ENCODE assay signal across 11 cellular contexts in genomic region chr11:63851354-63851753, GRCh38. TPM values are rescaled to one million over a fixed set of nuclear protein-coding genes. Genes with fewer than 3 reads are reported as not detected.
A peak's percentile ranks its signal among the peaks of the same experiment; 100 is the strongest.
DNase-seq lines count a peak whose midpoint lies in the region; ATAC-seq and TF ChIP-seq lines count a peak whose summit lies in the region.
"Had no signal": no experiment of that assay in that cellular context is flagged by ENCODE, and none has a peak within 500 bp of the region (broad histone marks: within the 10 kb centered on the region; RNA-seq: fewer than 3 reads in every experiment).

No MANE protein-coding gene starts in this region.

- no peak overlapping the region for H2AK5ac ChIP-seq in trophoblast cell (ENCODE audit: low read length)

- H3K27me3 ChIP-seq in CD8-positive, alpha-beta T cell (ENCODE audit: insufficient read depth, low read length): no peaks in the 10 kb centered on the region
- H3K27me3 ChIP-seq in OCI-LY3 (ENCODE audit: low read depth, low read length) (no peaks in the 10 kb centered on the region), colonic mucosa (no peaks in the 10 kb centered on the region), trophoblast cell (ENCODE audit: insufficient read depth, low read length) (no peaks in the 10 kb centered on the region), heart left ventricle (no peaks in the 10 kb centered on the region)

- no peak overlapping the region for H2BK5ac ChIP-seq in trophoblast cell (ENCODE audit: low read depth, low read length, poor library complexity)

- POLR2A ChIA-PET in CD8-positive, alpha-beta T cell (lab: Charles Lee): no interaction called here

- peaks cover 8% of the 10 kb centered on the region for H3K79me1 ChIP-seq in trophoblast cell (ENCODE audit: low read length)

- H3K4me1 ChIP-seq in CD8-positive, alpha-beta T cell (ENCODE audit: insufficient read depth, low read length): peaks cover 48% of the 10 kb centered on the region
- H3K4me1 ChIP-seq in OCI-LY3 (ENCODE audit: low read length) (peaks cover 10% of the 10 kb centered on the region), colonic mucosa (peaks cover 17% of the 10 kb centered on the region), trophoblast cell (ENCODE audit: control insufficient read depth in 1 of 2, insufficient read depth in 2 of 2, low read length in 2 of 2) (peaks cover 18 to 25% of the 10 kb centered on the region in 2 experiments), heart left ventricle (peaks cover 0 to 78% (median 26%) of the 10 kb centered on the region in 12 donors)

- peak overlapping the region; percentile 78 for H3K4ac ChIP-seq in trophoblast cell (ENCODE audit: low read depth, low read length)

- peaks cover 57% of the 10 kb centered on the region for H3K36me3 Mint-ChIP-seq in CD8-positive, alpha-beta T cell

- no peak overlapping the region for H2BK12ac ChIP-seq in trophoblast cell (ENCODE audit: low read length)

- peaks cover 91% of the 10 kb centered on the region for H3K79me2 ChIP-seq in OCI-LY3 (ENCODE audit: low read length)
- H3K79me2 ChIP-seq in trophoblast cell (ENCODE audit: control insufficient read depth, insufficient read depth, low read length, poor library complexity): peaks cover 19% of the 10 kb centered on the region

- no peaks in the 10 kb centered on the region for H3K9me3 ChIP-seq in CD8-positive, alpha-beta T cell (ENCODE audit: low read length)
- H3K9me3 ChIP-seq in OCI-LY3 (ENCODE audit: insufficient read depth, low read length) (no peaks in the 10 kb centered on the region), colonic mucosa (no peaks in the 10 kb centered on the region), trophoblast cell (ENCODE audit: insufficient read depth, low read depth, low read length) (peaks cover 1% of the 10 kb centered on the region), heart left ventricle (no peaks in the 10 kb centered on the region)

- no peak overlapping the region for H3K23ac ChIP-seq in trophoblast cell (ENCODE audit: low read length)

- H3K4me3 Mint-ChIP-seq in CD8-positive, alpha-beta T cell: peak overlapping the region; percentile 62

- DNase-seq in CD8-positive, alpha-beta T cell: no peak
- DNase-seq in colonic mucosa (no peak), trophoblast cell (no peak), NCI-H2171 (lab: John Stamatoyannopoulos, UW) (no peak), SHP77 treated with DMSO at 0.1 percent for 48 hours (lab: John Stamatoyannopoulos, UW) (no peak), heart left ventricle (no peak)
- DNase-seq: hypothalamus; PC-3; stimulated activated naive CD4-positive, alpha-beta T cell treated with Interleukin-2 at 50 U/mL for 16 hours had no signal

- H2BK120ac ChIP-seq in trophoblast cell (ENCODE audit: insufficient read depth, low read length, poor library complexity): no peak overlapping the region

- no peaks in the 10 kb centered on the region for H3K27me3 Mint-ChIP-seq in CD8-positive, alpha-beta T cell (ENCODE audit: low read depth)

- peak; percentile 51 for ATAC-seq in CD8-positive, alpha-beta T cell
- ATAC-seq in GM18870 (IDR thresholded peaks at IDR 0.05; ENCODE audit: unreplicated experiment) (no peak), heart left ventricle (no peak)
- ATAC-seq: PC-3 had no signal

- peak overlapping the region; percentile 9 for H3K4me3 ChIP-seq in CD8-positive, alpha-beta T cell (ENCODE audit: low read depth, low read length)
- H3K4me3 ChIP-seq in OCI-LY3 (ENCODE audit: low read length): no peak overlapping the region
- no peak overlapping the region for H3K4me3 ChIP-seq in colonic mucosa
- no peak overlapping the region for H3K4me3 ChIP-seq in trophoblast cell (ENCODE audit: low read depth, low read length)
- peak overlapping the region in 1 of 12 donors; percentile 1 for H3K4me3 ChIP-seq in heart left ventricle

- CTCF ChIA-PET in CD8-positive, alpha-beta T cell (lab: Charles Lee): interaction anchor here (0.7 to 1.3 kb wide), 3 partner anchors 13 to 21 kb away, joined by 3 to 5 read pairs (median 4); no protein-coding TSS in a partner anchor

- no CpG with 5 or more reads among the region's 2 CpGs for WGBS in trophoblast cell (ENCODE audit: extremely low coverage, insufficient coverage, insufficient read length)
- 55 to 62% (median 60%) methylated on average over 2 of the region's 2 CpGs for WGBS in heart left ventricle, 4 donors

- H3K27ac Mint-ChIP-seq in CD8-positive, alpha-beta T cell: peak overlapping the region; percentile 86

- H3K27ac ChIP-seq in CD8-positive, alpha-beta T cell (ENCODE audit: low read depth, low read length): peak overlapping the region; percentile 26
- no peak overlapping the region for H3K27ac ChIP-seq in OCI-LY3 (ENCODE audit: low read length)
- H3K27ac ChIP-seq in colonic mucosa: peak overlapping the region; percentile 54
- no peak overlapping the region for H3K27ac ChIP-seq in trophoblast cell (ENCODE audit: low read depth, low read length)
- H3K27ac ChIP-seq in heart left ventricle: peak overlapping the region in 1 of 12 donors; percentile 74

- intact Hi-C loops in CD8-positive, alpha-beta T cell (cut with DNase I, micrococcal nuclease): no loop called here
- intact Hi-C loops in colonic mucosa (cut with DNase I): no loop called here
- intact Hi-C loops in heart left ventricle (cut with DNase I): no loop called here

- H3K4me2 ChIP-seq in OCI-LY3 (ENCODE audit: low read length): peak overlapping the region; percentile 18
- H3K4me2 ChIP-seq in trophoblast cell (ENCODE audit: low read length): no peak overlapping the region

- no peak overlapping the region for H4K8ac ChIP-seq in trophoblast cell (ENCODE audit: low read depth, low read length)

- peaks cover 55% of the 10 kb centered on the region for H4K20me1 ChIP-seq in OCI-LY3 (ENCODE audit: insufficient read depth, low read length)

- no peaks in the 10 kb centered on the region for H3K9me3 Mint-ChIP-seq in CD8-positive, alpha-beta T cell

- H4K91ac ChIP-seq in trophoblast cell (ENCODE audit: low read depth, low read length): no peak overlapping the region

- no peak overlapping the region for H4K12ac ChIP-seq in trophoblast cell (ENCODE audit: low read depth, low read length)

- no peak for TF ChIP-seq CTCF in CD8-positive, alpha-beta T cell (IDR thresholded peaks at IDR 0.05)
- TF ChIP-seq CTCF in OCI-LY3 (IDR thresholded peaks at IDR 0.05; ENCODE audit: low read depth, low read length) (no peak), colonic mucosa (IDR thresholded peaks at IDR 0.05) (no peak), heart left ventricle (IDR thresholded peaks at IDR 0.05) (no peak)

- H3K14ac ChIP-seq in trophoblast cell (ENCODE audit: low read length): no peak overlapping the region

- no peak overlapping the region for H3K9ac ChIP-seq in OCI-LY3 (ENCODE audit: low read length)
- peak overlapping the region; percentile 41 to 64 for H3K9ac ChIP-seq in colonic mucosa (ENCODE audit: low read depth in 2 of 2, low read length in 2 of 2)
- H3K9ac ChIP-seq in trophoblast cell (ENCODE audit: low read length): no peak overlapping the region

- H2AFZ ChIP-seq in OCI-LY3 (ENCODE audit: low read depth, low read length): no peak overlapping the region
- no peak overlapping the region for H2AFZ ChIP-seq in trophoblast cell (ENCODE audit: insufficient read depth, low read length, poor library complexity)

- TF ChIP-seq POLR2A in heart left ventricle (IDR thresholded peaks at IDR 0.05): no peak

- peaks cover 72% of the 10 kb centered on the region for H3K4me1 Mint-ChIP-seq in CD8-positive, alpha-beta T cell (ENCODE audit: low read depth)

- H3K18ac ChIP-seq in trophoblast cell (ENCODE audit: low read length): no peak overlapping the region

- H3K36me3 ChIP-seq in CD8-positive, alpha-beta T cell (ENCODE audit: insufficient read depth, low read length): no peaks in the 10 kb centered on the region
- H3K36me3 ChIP-seq in OCI-LY3 (replicated peaks; ENCODE audit: low read depth, low read length): peaks cover 13% of the 10 kb centered on the region
- no peaks in the 10 kb centered on the region for H3K36me3 ChIP-seq in colonic mucosa
- peaks cover 8% of the 10 kb centered on the region in 2 experiments for H3K36me3 ChIP-seq in trophoblast cell (ENCODE audit: control insufficient read depth in 1 of 2, insufficient read depth in 2 of 2, low read length in 2 of 2)
- peaks cover 0 to 31% (median 8%) of the 10 kb centered on the region in 9 donors for H3K36me3 ChIP-seq in heart left ventricle

RNA-seq across cellular contexts. Expression of gene MARK2, which starts 12.4 kb away (rescaled TPM):
- total RNA-seq in CD8-positive, alpha-beta T cell: 10 to 100 TPM; 16.9 to 19.1 TPM
- total RNA-seq in colonic mucosa (10 to 100 TPM; 86.8 to 96.8 TPM), heart left ventricle (10 to 100 TPM; 26.7 to 53.5 (median 40.8) TPM)
- 67.3 and 70.2 TPM in 2 replicates for polyA plus RNA-seq in trophoblast cell (2013)
- polyA plus RNA-seq in heart left ventricle: 10 to 100 TPM; 17.0 to 34.3 TPM

RNA-seq across cellular contexts. Expression of gene SPINDOC, which starts 38.1 kb away (rescaled TPM):
- 1 to 10 TPM; 4.0 to 4.1 TPM for total RNA-seq in CD8-positive, alpha-beta T cell
- 10 to 100 TPM in 1 of 2 donors, 1 to 10 TPM in 1; 9.3 to 11.8 TPM for total RNA-seq in colonic mucosa
- polyA plus RNA-seq in trophoblast cell (2013): 47.1 and 48.8 TPM in 2 replicates
- 10 to 100 TPM in 6 of 9 donors, 1 to 10 TPM in 3; 7.8 to 11.8 (median 10.6) TPM for total RNA-seq in heart left ventricle
- 10 to 100 TPM; 11.6 to 12.0 TPM for polyA plus RNA-seq in heart left ventricle

Comparison
In these comparisons a context has a peak if more than half of its experiments do, and no peak if none do; other contexts are left out.
1. H3K27ac ChIP-seq: peak in CD8-positive, alpha-beta T cell (single experiment) and colonic mucosa (single experiment); none in OCI-LY3 (single experiment) and trophoblast cell (single experiment).
2. H3K9ac ChIP-seq: peak in colonic mucosa (2 of 2); none in OCI-LY3 (single experiment) and trophoblast cell (single experiment).